In the genomic region with DNA sequence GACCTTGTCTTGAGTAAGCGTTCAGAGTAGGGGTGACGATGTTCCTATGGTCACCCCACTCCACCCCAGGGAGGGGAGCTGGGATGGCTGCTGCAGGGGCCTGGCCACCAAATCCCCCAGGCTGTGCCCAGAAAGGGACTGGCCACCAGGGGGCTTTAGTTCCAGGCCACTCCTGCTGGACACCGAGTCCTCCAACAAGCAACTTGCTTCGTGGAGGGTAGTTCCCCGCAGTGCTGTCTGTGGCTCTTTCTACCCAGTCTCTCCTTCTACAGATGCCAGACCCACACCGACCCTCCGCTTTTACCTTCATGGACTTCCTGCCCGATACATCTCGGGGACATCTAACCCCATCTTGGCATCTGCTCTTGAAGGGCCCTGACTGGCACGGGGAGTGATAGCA, we compare ENCODE assay signal across 2 cellular contexts.
TF ChIP-seq lines count a peak whose summit lies in the region.

No MANE protein-coding gene starts in this region.

TF ChIP-seq in HEK293, 187 proteins besides CTCF, POLR2A, EP300 and RAD21 (continued from another document):
- TF ChIP-seq ZNF704 (tag by site-specific recombination; IDR thresholded peaks at IDR 0.05) (no peak), ZNF501 (tag by site-specific recombination; IDR thresholded peaks at IDR 0.05) (no peak), ZNF155 (tag by site-specific recombination; IDR thresholded peaks at IDR 0.05) (no peak)

TF ChIP-seq in GM12878, 131 proteins besides CTCF, POLR2A, EP300 and RAD21 (continued from another document):
- TF ChIP-seq MAX (IDR thresholded peaks at IDR 0.05; ENCODE audit: low read depth, low read length) (no peak), SMAD1 (IDR thresholded peaks at IDR 0.05; ENCODE audit: low read depth, partially characterized antibody) (no peak), JUND (IDR thresholded peaks at IDR 0.05; ENCODE audit: low read depth, low read length) (no peak), BHLHE40 (IDR thresholded peaks at IDR 0.05; ENCODE audit: borderline replicate concordance in 1 of 2, low read depth in 2 of 2, low read length in 1 of 2) (no peak), CBFB (IDR thresholded peaks at IDR 0.05; ENCODE audit: low read depth) (no peak), PRDM15 (CRISPR knock-in tag; IDR thresholded peaks at IDR 0.05) (no peak), ZNF24 (IDR thresholded peaks at IDR 0.05) (no peak), RELB (IDR thresholded peaks at IDR 0.05; ENCODE audit: low read depth) (no peak)
